ENCODE assay signal across 16 cellular contexts in genomic region chr11:71456294-71456693, GRCh38.
"Had no signal": no experiment of that assay in that cellular context is flagged by ENCODE, and none has a peak within 500 bp of the region (broad histone marks: within the 10 kb centered on the region; RNA-seq: fewer than 3 reads in every experiment).

No MANE protein-coding gene starts in this region.

- FAIRE-seq: endometrium, keratinocyte had no signal

- H3K4me2 ChIP-seq: neural progenitor cell had no signal

- ATAC-seq: left lobe of liver; sciatic nerve; stimulated activated memory B cell treated with anti-CD40 and anti-IgM and Interleukin-4, amounts not matched to agents 10 μg/mL and 1 μg/mL and 100 μg/mL, for 72 hours; upper lobe of right lung had no signal

- H3K27me3 ChIP-seq: upper lobe of right lung had no signal

- H3K4me3 Mint-ChIP-seq: neural progenitor cell; stimulated activated memory B cell treated with anti-CD40 and anti-IgM and Interleukin-4, amounts not matched to agents 10 μg/mL and 1 μg/mL and 100 μg/mL, for 72 hours had no signal

- H3K4me3 ChIP-seq: neural progenitor cell, thoracic aorta, upper lobe of right lung had no signal

- H3K9me3 ChIP-seq: thoracic aorta, upper lobe of right lung had no signal

- H3K27ac Mint-ChIP-seq: neural progenitor cell; stimulated activated memory B cell treated with anti-CD40 and anti-IgM and Interleukin-4, amounts not matched to agents 10 μg/mL and 1 μg/mL and 100 μg/mL, for 72 hours had no signal

- H3K27ac ChIP-seq: neural progenitor cell, thoracic aorta, upper lobe of right lung had no signal

- H3K27me3 Mint-ChIP-seq: stimulated activated memory B cell treated with anti-CD40 and anti-IgM and Interleukin-4, amounts not matched to agents 10 μg/mL and 1 μg/mL and 100 μg/mL, for 72 hours had no signal

- H3K9me3 Mint-ChIP-seq: neural progenitor cell; stimulated activated memory B cell treated with anti-CD40 and anti-IgM and Interleukin-4, amounts not matched to agents 10 μg/mL and 1 μg/mL and 100 μg/mL, for 72 hours had no signal

- H3K36me3 ChIP-seq: neural progenitor cell had no signal

- DNase-seq: activated CD4-positive, alpha-beta T cell treated with anti-CD3 and anti-CD28 coated beads, Interleukin-2, amount 50 U/mL, for 4 hours; activated effector memory CD4-positive, alpha-beta T cell treated with anti-CD3 and anti-CD28 coated beads, Interleukin-2, amount 50 U/mL, for 16 hours; activated naive CD4-positive, alpha-beta T cell treated with anti-CD3 and anti-CD28 coated beads, Interleukin-2, amount 50 U/mL, for 16 hours; cortex of kidney; erythroblast; foreskin melanocyte; midbrain; stimulated activated CD4-positive, alpha-beta T cell treated with anti-CD3 and anti-CD28 coated beads, Interleukin-4, amount 100 ng/mL, for 4 hours; upper lobe of right lung had no signal

- H2AFZ ChIP-seq: neural progenitor cell had no signal

- H3K9ac ChIP-seq: neural progenitor cell had no signal
